Comparison of ENCODE assay signal across 2 cellular contexts in genomic region chr6:33516726-33517125, GRCh38.
TF ChIP-seq lines count a peak whose summit lies in the region.

No MANE protein-coding gene starts in this region.

TF ChIP-seq in Ishikawa, 13 proteins besides CTCF, POLR2A, EP300 and RAD21 (continued from another document):
- no peak for TF ChIP-seq TCF12 (IDR thresholded peaks at IDR 0.05; ENCODE audit: low read depth)
- TF ChIP-seq ZBTB7A (IDR thresholded peaks at IDR 0.05; ENCODE audit: low read depth), result no peak

TF ChIP-seq in GM12878, 131 proteins besides CTCF, POLR2A, EP300 and RAD21 (continued from another document):
- no peak for TF ChIP-seq USF2 (IDR thresholded peaks at IDR 0.05; ENCODE audit: borderline replicate concordance, low read depth, low read length)
- no peak for TF ChIP-seq ETV6 (conservative IDR thresholded peaks at IDR 0.05 in 1 of 2, IDR thresholded peaks at IDR 0.05 in 1 of 2; ENCODE audit: borderline replicate concordance in 1 of 2, low read depth in 1 of 2)
- no peak for TF ChIP-seq CUX1 (IDR thresholded peaks at IDR 0.05; ENCODE audit: insufficient replicate concordance, low read depth, low read length)
- TF ChIP-seq SRF (IDR thresholded peaks at IDR 0.05; ENCODE audit: low read depth in 2 of 2, low read length in 2 of 2), result no peak
- TF ChIP-seq RFX5 (IDR thresholded peaks at IDR 0.05; ENCODE audit: low read depth, low read length), result no peak
- no peak for TF ChIP-seq HSF1 (IDR thresholded peaks at IDR 0.05; ENCODE audit: low read depth, low read length)
- TF ChIP-seq BACH1 (IDR thresholded peaks at IDR 0.05; ENCODE audit: borderline replicate concordance), result no peak
- no peak for TF ChIP-seq ZNF274 (IDR thresholded peaks at IDR 0.05; ENCODE audit: insufficient read depth, insufficient read length)
- TF ChIP-seq ZNF687 (IDR thresholded peaks at IDR 0.05), result no peak
- no peak for TF ChIP-seq FOXM1 (IDR thresholded peaks at IDR 0.05; ENCODE audit: low read depth, low read length)
- TF ChIP-seq HCFC1 (IDR thresholded peaks at IDR 0.05; ENCODE audit: low read length), result no peak
- no peak for TF ChIP-seq HDAC2 (IDR thresholded peaks at IDR 0.05)
- TF ChIP-seq TCF7 (IDR thresholded peaks at IDR 0.05; ENCODE audit: borderline replicate concordance), result no peak
- TF ChIP-seq FOS (IDR thresholded peaks at IDR 0.05; ENCODE audit: borderline replicate concordance, extremely low read depth, insufficient read length), result no peak
- no peak for TF ChIP-seq PML (IDR thresholded peaks at IDR 0.05; ENCODE audit: low read length)
